ENCODE assay signal across 28 cellular contexts in genomic region chr6:159466934-159467333, GRCh38.
"Had no signal": no experiment of that assay in that cellular context is flagged by ENCODE, and none has a peak within 500 bp of the region (broad histone marks: within the 10 kb centered on the region; RNA-seq: fewer than 3 reads in every experiment).

No MANE protein-coding gene starts in this region.

- DNase-seq: activated B cell treated with CpG ODN at 0.5 μM for 24 hours; activated CD4-positive, alpha-beta T cell treated with anti-CD3 and anti-CD28 coated beads, Interleukin-2, amount 50 U/mL, for 1 hour; activated CD8-positive, alpha-beta memory T cell treated with anti-CD3 and anti-CD28 coated beads, Interleukin-2, amount 10 ng/mL, durations not matched to agents 7 days and 5 days; activated CD8-positive, alpha-beta T cell treated with anti-CD3 and anti-CD28 coated beads, Interleukin-2, amount 10 ng/mL, durations not matched to agents 7 days and 5 days; activated effector memory CD4-positive, alpha-beta T cell treated with anti-CD3 and anti-CD28 coated beads, Interleukin-2, amount 50 U/mL, for 16 hours; activated naive CD4-positive, alpha-beta T cell treated with anti-CD3 and anti-CD28 coated beads for 36 hours; activated naive CD8-positive, alpha-beta T cell treated with anti-CD3 and anti-CD28 coated beads for 36 hours; adrenal gland; aorta; dorsolateral prefrontal cortex; effector memory CD4-positive, alpha-beta T cell; hippocampal formation; left cardiac atrium; left ventricle myocardium superior; naive B cell; nephron progenitor cell; ovary; retina; small intestine; stimulated activated CD4-positive, alpha-beta T cell treated with anti-CD3 and anti-CD28 coated beads, Interleukin-4, amount 100 ng/mL, for 24 hours; stomach had no signal

- H3K27ac Mint-ChIP-seq: activated B cell treated with CpG ODN at 0.5 μM for 24 hours; activated CD8-positive, alpha-beta memory T cell treated with anti-CD3 and anti-CD28 coated beads, Interleukin-2, amount 10 ng/mL, durations not matched to agents 7 days and 5 days; activated CD8-positive, alpha-beta T cell treated with anti-CD3 and anti-CD28 coated beads, Interleukin-2, amount 10 ng/mL, durations not matched to agents 7 days and 5 days; activated naive CD4-positive, alpha-beta T cell treated with anti-CD3 and anti-CD28 coated beads for 36 hours; activated naive CD8-positive, alpha-beta T cell treated with anti-CD3 and anti-CD28 coated beads for 36 hours; brain; nephron progenitor cell; stimulated activated effector memory CD8-positive, alpha-beta T cell treated with anti-CD3 and anti-CD28 coated beads, Interleukin-12 subunit alpha, Interleukin-12 subunit beta, amount 100 ng/mL, for 72 hours; T-helper 2 cell treated with Interferon-gamma antibody and Interleukin-4, amounts not matched to agents 5 μg/mL and 100 μg/mL, for 36 hours had no signal

- H3K27ac ChIP-seq: adrenal gland, cardiac muscle cell, coronary artery, dorsolateral prefrontal cortex, ovary, stomach, tibial nerve had no signal

- H3K27me3 ChIP-seq: adrenal gland, cardiac muscle cell, ovary, stomach, tibial nerve had no signal

- H3K36me3 ChIP-seq: adrenal gland, cardiac muscle cell, ovary, stomach, tibial nerve had no signal

- H3K9me3 Mint-ChIP-seq: activated naive CD4-positive, alpha-beta T cell treated with anti-CD3 and anti-CD28 coated beads for 36 hours; activated naive CD8-positive, alpha-beta T cell treated with anti-CD3 and anti-CD28 coated beads for 36 hours; stimulated activated effector memory CD8-positive, alpha-beta T cell treated with anti-CD3 and anti-CD28 coated beads, Interleukin-12 subunit alpha, Interleukin-12 subunit beta, amount 100 ng/mL, for 72 hours; T-helper 2 cell treated with Interferon-gamma antibody and Interleukin-4, amounts not matched to agents 5 μg/mL and 100 μg/mL, for 36 hours had no signal

- H3K4me3 ChIP-seq: adrenal gland, cardiac muscle cell, coronary artery, dorsolateral prefrontal cortex, ovary, stomach, tibial nerve had no signal

- H3K27me3 Mint-ChIP-seq: brain, naive B cell had no signal

- H3K4me1 Mint-ChIP-seq: activated CD8-positive, alpha-beta memory T cell treated with anti-CD3 and anti-CD28 coated beads, Interleukin-2, amount 10 ng/mL, durations not matched to agents 7 days and 5 days; brain; nephron progenitor cell; stimulated activated effector memory CD8-positive, alpha-beta T cell treated with anti-CD3 and anti-CD28 coated beads, Interleukin-12 subunit alpha, Interleukin-12 subunit beta, amount 100 ng/mL, for 72 hours had no signal

- H3K4me1 ChIP-seq: adrenal gland, stomach, tibial nerve had no signal

- ATAC-seq: activated CD8-positive, alpha-beta memory T cell treated with anti-CD3 and anti-CD28 coated beads, Interleukin-2, amount 10 ng/mL, durations not matched to agents 7 days and 5 days; activated CD8-positive, alpha-beta T cell treated with anti-CD3 and anti-CD28 coated beads, Interleukin-2, amount 10 ng/mL, durations not matched to agents 7 days and 5 days; left cardiac atrium; left ventricle myocardium superior; sciatic nerve had no signal

- H3K9me3 ChIP-seq: adrenal gland, ovary had no signal

- H3K4me3 Mint-ChIP-seq: activated B cell treated with CpG ODN at 0.5 μM for 24 hours; activated CD8-positive, alpha-beta memory T cell treated with anti-CD3 and anti-CD28 coated beads, Interleukin-2, amount 10 ng/mL, durations not matched to agents 7 days and 5 days; activated CD8-positive, alpha-beta T cell treated with anti-CD3 and anti-CD28 coated beads, Interleukin-2, amount 10 ng/mL, durations not matched to agents 7 days and 5 days; activated naive CD4-positive, alpha-beta T cell treated with anti-CD3 and anti-CD28 coated beads for 36 hours; activated naive CD8-positive, alpha-beta T cell treated with anti-CD3 and anti-CD28 coated beads for 36 hours; brain; nephron progenitor cell; stimulated activated effector memory CD8-positive, alpha-beta T cell treated with anti-CD3 and anti-CD28 coated beads, Interleukin-12 subunit alpha, Interleukin-12 subunit beta, amount 100 ng/mL, for 72 hours; T-helper 2 cell treated with Interferon-gamma antibody and Interleukin-4, amounts not matched to agents 5 μg/mL and 100 μg/mL, for 36 hours had no signal
